In the genomic region with DNA sequence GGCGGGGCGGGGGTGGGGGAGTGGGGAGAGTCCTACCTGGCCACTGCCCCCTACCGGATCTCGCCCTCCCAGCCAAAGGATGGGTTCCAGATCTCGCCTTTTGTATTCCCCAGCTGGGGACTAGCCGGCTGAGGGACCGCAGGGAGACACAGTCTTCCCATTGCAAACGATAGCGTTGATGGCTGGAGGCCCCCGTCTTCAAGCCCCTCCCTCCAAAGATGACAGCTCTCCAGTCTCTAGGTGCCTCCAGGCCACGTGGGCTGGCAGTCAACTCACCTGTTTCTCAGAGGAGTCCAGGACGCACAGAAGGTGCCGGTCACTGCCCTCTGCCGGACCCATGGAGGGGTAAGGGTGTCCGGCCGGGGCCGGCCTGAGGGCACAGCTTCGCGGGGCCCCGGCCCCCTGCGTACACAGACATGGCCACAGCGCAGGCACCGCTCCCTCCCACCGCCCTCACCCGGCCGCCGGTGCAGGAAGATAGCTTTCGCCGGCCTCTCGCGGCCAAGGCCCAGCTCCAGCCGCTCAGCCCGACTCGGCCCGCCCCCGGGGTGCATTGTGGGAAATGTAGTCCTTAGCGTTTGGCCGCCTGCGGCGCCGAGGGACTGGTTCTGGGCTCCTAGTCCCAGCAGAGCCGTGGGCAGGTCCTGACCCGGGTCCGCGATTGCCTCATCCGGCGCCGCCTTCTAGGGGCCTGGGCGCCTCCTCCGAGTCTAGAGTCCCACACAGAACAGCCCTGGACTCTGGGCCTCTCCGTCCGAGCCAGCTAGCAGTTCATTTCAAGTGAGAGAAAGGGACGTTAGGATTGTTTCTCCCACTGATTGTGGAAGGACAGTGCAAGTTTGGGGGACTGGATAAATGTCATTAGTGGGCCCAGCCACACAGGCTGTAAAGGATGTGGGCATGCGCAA, we compare ENCODE assay signal across 8 cellular contexts. TPM values are rescaled to one million over a fixed set of nuclear protein-coding genes. Genes with fewer than 3 reads are reported as not detected.
A peak's percentile ranks its signal among the peaks of the same experiment; 100 is the strongest.
DNase-seq lines count a peak whose midpoint lies in the region; ATAC-seq and TF ChIP-seq lines count a peak whose summit lies in the region.

A gene with protein sequence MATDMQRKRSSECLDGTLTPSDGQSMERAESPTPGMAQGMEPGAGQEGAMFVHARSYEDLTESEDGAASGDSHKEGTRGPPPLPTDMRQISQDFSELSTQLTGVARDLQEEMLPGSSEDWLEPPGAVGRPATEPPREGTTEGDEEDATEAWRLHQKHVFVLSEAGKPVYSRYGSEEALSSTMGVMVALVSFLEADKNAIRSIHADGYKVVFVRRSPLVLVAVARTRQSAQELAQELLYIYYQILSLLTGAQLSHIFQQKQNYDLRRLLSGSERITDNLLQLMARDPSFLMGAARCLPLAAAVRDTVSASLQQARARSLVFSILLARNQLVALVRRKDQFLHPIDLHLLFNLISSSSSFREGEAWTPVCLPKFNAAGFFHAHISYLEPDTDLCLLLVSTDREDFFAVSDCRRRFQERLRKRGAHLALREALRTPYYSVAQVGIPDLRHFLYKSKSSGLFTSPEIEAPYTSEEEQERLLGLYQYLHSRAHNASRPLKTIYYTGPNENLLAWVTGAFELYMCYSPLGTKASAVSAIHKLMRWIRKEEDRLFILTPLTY (minus strand): TSS at position 479 of the 908 bp plus-strand sequence. CDS start 16,465 bp downstream, outside the sequence.

- peaks cover 8 to 10% of the 10 kb centered on the region in 2 donors for H3K4me1 ChIP-seq in ascending aorta
- H3K4me1 ChIP-seq in right cardiac atrium (ENCODE audit: control insufficient read depth, insufficient read depth, low read length) = peaks cover 6% of the 10 kb centered on the region
- H3K4me1 ChIP-seq in rectal smooth muscle tissue (ENCODE audit: control insufficient read depth, insufficient read depth, low read length) = peaks cover 10% of the 10 kb centered on the region
- no peaks in the 10 kb centered on the region for H3K4me1 ChIP-seq in aorta (ENCODE audit: control insufficient read depth in 1 of 2, insufficient read depth in 2 of 2, low read length in 2 of 2)

- peak within 1 kb of the TSS; percentile 61 for H3K9ac ChIP-seq in rectal smooth muscle tissue (ENCODE audit: low read length)

- H3K4me3 ChIP-seq in ascending aorta (peak within 1 kb of the TSS; percentile 72 to 77), right cardiac atrium (ENCODE audit: low read length) (peak within 1 kb of the TSS; percentile 62), rectal smooth muscle tissue (ENCODE audit: low read length) (peak within 1 kb of the TSS; percentile 96), aorta (ENCODE audit: low read length in 2 of 2) (peak within 1 kb of the TSS; percentile 78 to 85)

- intact Hi-C loops in T-helper 2 cell treated with Interferon-gamma antibody and Interleukin-4, amounts not matched to agents 100 ng/mL and 5 ng/mL, for 36 hours (cut with micrococcal nuclease) = loop anchor here (1.0 to 10.0 kb wide), 2 partner anchors 11 to 305 kb away; a partner anchor contains a TSS
- intact Hi-C loops in ascending aorta (cut with DNase I) (loop anchor here (1.0 kb wide), 1 partner anchor 11 kb away; a partner anchor contains a TSS), right cardiac atrium (cut with DNase I) (no loop called here), aorta (cut with DNase I) (no loop called here)

- H3K27ac ChIP-seq in ascending aorta (peak within 1 kb of the TSS; percentile 83 to 90), right cardiac atrium (ENCODE audit: low read length) (peak within 1 kb of the TSS; percentile 98), rectal smooth muscle tissue (ENCODE audit: low read depth, low read length) (peak within 1 kb of the TSS; percentile 94), aorta (ENCODE audit: low read depth in 1 of 2, low read length in 2 of 2) (peak within 1 kb of the TSS; percentile 32 to 83)

- DNase-seq in NCI-H187 (lab: John Stamatoyannopoulos, UW) (peak; percentile 50 to 70), ascending aorta (ENCODE audit: low spot score in 2 of 2) (peak; percentile 75 to 97), right cardiac atrium (peak; percentile 97 to 99 (median 99)), aorta (peak; percentile 97 to 99)

- peak; percentile 84 for ATAC-seq in HG02840 (IDR thresholded peaks at IDR 0.05; ENCODE audit: low FRiP score, unreplicated experiment)
- peak; percentile 99 for ATAC-seq in right cardiac atrium
- ATAC-seq in aorta (ENCODE audit: low FRiP score) = peak; percentile 100

- WGBS in right cardiac atrium = 1% methylated on average over 54 of the region's 54 CpGs
- 1% methylated on average over 54 of the region's 54 CpGs for WGBS in aorta, 2 donors

- TF ChIP-seq CTCF in ascending aorta (IDR thresholded peaks at IDR 0.05) = peak; percentile 21 to 45 (median 24)

- H3K27me3 ChIP-seq in ascending aorta = no peaks in the 10 kb centered on the region
- no peaks in the 10 kb centered on the region for H3K27me3 ChIP-seq in right cardiac atrium (ENCODE audit: control insufficient read depth, insufficient read depth)
- H3K27me3 ChIP-seq in rectal smooth muscle tissue (ENCODE audit: control insufficient read depth, insufficient read depth, low read length) = no peaks in the 10 kb centered on the region
- no peaks in the 10 kb centered on the region for H3K27me3 ChIP-seq in aorta (ENCODE audit: control insufficient read depth in 1 of 2, insufficient read depth in 2 of 2, low read length in 1 of 2)

- H3K9me3 ChIP-seq in ascending aorta = no peaks in the 10 kb centered on the region
- no peaks in the 10 kb centered on the region for H3K9me3 ChIP-seq in right cardiac atrium (ENCODE audit: control insufficient read depth, low read length)
- no peaks in the 10 kb centered on the region for H3K9me3 ChIP-seq in aorta (ENCODE audit: control insufficient read depth, low read length)

- H3K36me3 ChIP-seq in ascending aorta (no peaks in the 10 kb centered on the region), rectal smooth muscle tissue (ENCODE audit: control insufficient read depth, insufficient read depth, low read length) (no peaks in the 10 kb centered on the region), aorta (ENCODE audit: control insufficient read depth in 1 of 2, insufficient read depth in 2 of 2, low read length in 1 of 2) (no peaks in the 10 kb centered on the region)

- peak; percentile 69 for TF ChIP-seq POLR2A in GM15510 (IDR thresholded peaks at IDR 0.05; ENCODE audit: borderline replicate concordance, extremely low read depth, insufficient read length)

RNA-seq across cellular contexts. Expression of the gene that starts here (rescaled TPM):
- total RNA-seq in T-helper 2 cell treated with Interferon-gamma antibody and Interleukin-4, amounts not matched to agents 100 ng/mL and 5 ng/mL, for 36 hours = 13.5 and 14.4 TPM in 2 replicates
- 13.0 TPM for total RNA-seq in ascending aorta
- 1 to 10 TPM; 7.4 to 9.0 (median 8.0) TPM for total RNA-seq in right cardiac atrium
- 8.2 TPM for polyA plus RNA-seq in right cardiac atrium
- total RNA-seq in aorta = 1 to 10 TPM; 7.5 to 9.6 TPM
- 10 to 100 TPM in 1 of 2 donors, 1 to 10 TPM in 1; 8.9 to 11.4 TPM for polyA plus RNA-seq in aorta

Comparison
In these comparisons a context has a peak if more than half of its experiments do, and no peak if none do; other contexts are left out.
1. Peak in every context shown above with its lines: DNase-seq, ATAC-seq, H3K4me3 ChIP-seq and H3K27ac ChIP-seq.
2. intact Hi-C loops: an anchor here in T-helper 2 cell treated with Interferon-gamma antibody and Interleukin-4, amounts not matched to agents 100 ng/mL and 5 ng/mL, for 36 hours (1.0 to 10.0 kb wide) and ascending aorta (1.0 kb wide); none called in right cardiac atrium and aorta.